Comparison of ENCODE assay signal across 8 cellular contexts in the genomic region with DNA sequence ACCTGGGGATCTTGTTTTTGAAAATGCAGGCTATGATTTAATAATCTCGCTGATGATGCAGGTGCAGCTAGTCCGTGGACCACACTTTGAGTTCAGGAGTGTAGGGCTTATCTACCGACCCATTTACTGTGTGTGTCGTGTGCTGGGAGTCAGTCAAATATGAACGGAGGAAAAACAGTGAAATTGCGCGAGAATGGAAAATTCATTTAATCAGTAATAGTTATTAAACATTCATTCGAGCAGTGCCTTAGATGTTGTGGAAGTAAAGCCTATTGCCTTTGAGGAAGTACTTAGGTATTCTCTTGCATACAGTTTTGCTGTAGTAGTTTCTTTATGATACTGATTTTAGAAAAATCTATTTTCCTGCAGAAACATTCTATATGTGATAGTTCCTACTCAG. TPM values are rescaled to one million over a fixed set of nuclear protein-coding genes. Genes with fewer than 3 reads are reported as not detected.
DNase-seq lines count a peak whose midpoint lies in the region; ATAC-seq and TF ChIP-seq lines count a peak whose summit lies in the region.

No MANE protein-coding gene starts in this region.

- H3K4me3 ChIP-seq in ACC112 (ENCODE audit: low read depth, low read length) (peak overlapping the region; percentile 99), HL-60 (replicated peaks; ENCODE audit: insufficient read depth, low read length) (peak overlapping the region; percentile 100), mononuclear cell (ENCODE audit: low read length) (peak overlapping the region; percentile 82)

- peaks cover 10% of the 10 kb centered on the region for H3K27me3 Mint-ChIP-seq in brain

- H3K36me3 Mint-ChIP-seq in brain, result peaks cover 41% of the 10 kb centered on the region

- H3K79me2 ChIP-seq in ACC112 (ENCODE audit: control insufficient read depth, insufficient read depth, low read length, unreplicated experiment), result peaks cover 59% of the 10 kb centered on the region

- no peak for ATAC-seq in HG03139 (IDR thresholded peaks at IDR 0.05; ENCODE audit: unreplicated experiment)

- H3K9me3 Mint-ChIP-seq in brain, result peaks cover 0 to 2% (median 0%) of the 10 kb centered on the region in 5 experiments

- no peaks in the 10 kb centered on the region for H3K9me3 ChIP-seq in mononuclear cell (ENCODE audit: low read depth, low read length)

- TF ChIP-seq CTCF in HL-60 (IDR thresholded peaks at IDR 0.05; ENCODE audit: insufficient read depth, low read length), result no peak
- TF ChIP-seq CTCF in brain (conservative IDR thresholded peaks at IDR 0.05), result no peak
- TF ChIP-seq CTCF in GM13976 (IDR thresholded peaks at IDR 0.05; ENCODE audit: borderline replicate concordance, control extremely low read depth, extremely low read depth, insufficient read depth, missing control alignments), result no peak

- H3K4me1 ChIP-seq in ACC112 (ENCODE audit: control insufficient read depth, insufficient read depth, low read length, unreplicated experiment), result peaks cover 32% of the 10 kb centered on the region
- H3K4me1 ChIP-seq in mononuclear cell (ENCODE audit: insufficient read depth, low read length), result peaks cover 49% of the 10 kb centered on the region

- DNase-seq in HL-60 (ENCODE audit: low read depth in 1 of 2, low spot score in 1 of 2) (no peak), GM13976 (ENCODE audit: low spot score) (no peak), NCI-H2107 (lab: John Stamatoyannopoulos, UW) (no peak), DMS114 treated with DMSO at 0.1 percent for 48 hours (lab: John Stamatoyannopoulos, UW; ENCODE audit: unreplicated experiment) (no peak)

- no peaks in the 10 kb centered on the region for H3K27me3 ChIP-seq in ACC112 (ENCODE audit: insufficient read depth, low read length)
- H3K27me3 ChIP-seq in HL-60 (ENCODE audit: insufficient read depth, poor library complexity, severe bottlenecking), result no peaks in the 10 kb centered on the region
- no peaks in the 10 kb centered on the region for H3K27me3 ChIP-seq in mononuclear cell (ENCODE audit: insufficient read depth, low read length)

- peaks cover 7% of the 10 kb centered on the region; the same call in 1 of the 2 replicates for H3K36me3 ChIP-seq in ACC112 (ENCODE audit: insufficient read depth, low read length)

- H3K27ac ChIP-seq in ACC112 (ENCODE audit: low read depth, low read length) (no peak overlapping the region), HL-60 (replicated peaks) (peak overlapping the region; percentile 90)

- H2AFZ ChIP-seq in ACC112 (ENCODE audit: low read length, unreplicated experiment), result peak overlapping the region; percentile 99

- H3K27ac Mint-ChIP-seq in brain, result peak overlapping the region; percentile 87 to 99 (median 94)

- peak overlapping the region; percentile 92 to 99 (median 96) for H3K4me3 Mint-ChIP-seq in brain

- in situ Hi-C loops in GM13976 (cut with MboI; ENCODE audit: low sequenced_read_pairs, unreplicated experiment), result no loop called here

- H3K4me1 Mint-ChIP-seq in brain, result peaks cover 68% of the 10 kb centered on the region

RNA-seq across cellular contexts. Expression of a gene that starts 0.7 kb away (rescaled TPM):
- 1.7 TPM for polyA plus RNA-seq in brain (ENCODE audit: insufficient read depth, low read depth, low replicate concordance)
- total RNA-seq in mononuclear cell, result 24.9 TPM
